22 cellular contexts compared by ENCODE assay signal in genomic region chr10:34480345-34480744, GRCh38.
DNase-seq lines count a peak whose midpoint lies in the region; ATAC-seq and TF ChIP-seq lines count a peak whose summit lies in the region.
"Had no signal": no experiment of that assay in that cellular context is flagged by ENCODE, and none has a peak within 500 bp of the region (broad histone marks: within the 10 kb centered on the region; RNA-seq: fewer than 3 reads in every experiment).

No MANE protein-coding gene starts in this region.

- H3K4me1 ChIP-seq in mucosa of rectum (ENCODE audit: control insufficient read depth in 2 of 2, insufficient read depth in 2 of 2, low read length in 2 of 2), result peaks cover 8 to 10% of the 10 kb centered on the region in 2 donors
- H3K4me1 ChIP-seq: HAP-1, SJCRH30 had no signal

- TF ChIP-seq CTCF in osteocyte (IDR thresholded peaks at IDR 0.05), result no peak

- H3K4me3 Mint-ChIP-seq in osteocyte (ENCODE audit: unreplicated experiment), result no peak overlapping the region
- H3K4me3 Mint-ChIP-seq: HFFc6 had no signal

- H3K4me1 Mint-ChIP-seq in osteocyte (ENCODE audit: unreplicated experiment), result peaks cover 32% of the 10 kb centered on the region

- H3K27ac Mint-ChIP-seq in osteocyte (ENCODE audit: unreplicated experiment), result no peak overlapping the region
- H3K27ac Mint-ChIP-seq: HFFc6 had no signal

- H3K27me3 Mint-ChIP-seq in osteocyte (ENCODE audit: unreplicated experiment), result no peaks in the 10 kb centered on the region

- no peaks in the 10 kb centered on the region for H3K36me3 Mint-ChIP-seq in osteocyte (ENCODE audit: unreplicated experiment)

- H3K4me3 ChIP-seq in mucosa of rectum (ENCODE audit: low read length in 2 of 2), result no peak overlapping the region
- H3K4me3 ChIP-seq: GM23248, HAP-1, PC-9, SJCRH30 had no signal

- ATAC-seq in esophagus mucosa, result peak; percentile 64
- ATAC-seq in GM21367 (IDR thresholded peaks at IDR 0.05; ENCODE audit: unreplicated experiment), result no peak

- no peaks in the 10 kb centered on the region for H3K36me3 ChIP-seq in mucosa of rectum (ENCODE audit: control insufficient read depth in 2 of 2, insufficient read depth in 2 of 2, low read length in 2 of 2)
- H3K36me3 ChIP-seq: HAP-1, SJCRH30 had no signal

- H3K9me3 Mint-ChIP-seq in osteocyte (ENCODE audit: unreplicated experiment), result no peaks in the 10 kb centered on the region
- H3K9me3 Mint-ChIP-seq: HFFc6 had no signal

- H3K27ac ChIP-seq in mucosa of rectum (ENCODE audit: low read depth in 2 of 2, low read length in 2 of 2), result peak overlapping the region; percentile 5 to 29
- H3K27ac ChIP-seq: 22Rv1, GM23248, PC-9, SJCRH30 had no signal

- H3K9me3 ChIP-seq in mucosa of rectum (ENCODE audit: control insufficient read depth in 2 of 2, low read length in 2 of 2), result no peaks in the 10 kb centered on the region
- H3K9me3 ChIP-seq: HAP-1, SJCRH30 had no signal

- H3K9ac ChIP-seq in mucosa of rectum (ENCODE audit: low read depth in 1 of 2, low read length in 2 of 2), result no peak overlapping the region
- H3K9ac ChIP-seq: GM23248 had no signal

- no peaks in the 10 kb centered on the region for H3K27me3 ChIP-seq in mucosa of rectum (ENCODE audit: control insufficient read depth in 2 of 2, insufficient read depth in 2 of 2, low read length in 2 of 2)
- H3K27me3 ChIP-seq: SJCRH30 had no signal

- DNase-seq in DMS53 (lab: John Stamatoyannopoulos, UW) (peak; percentile 7), DMS53 treated with DMSO at 0.1 percent for 48 hours (lab: John Stamatoyannopoulos, UW; ENCODE audit: unreplicated experiment) (no peak), NCI-H1417 treated with DMSO at 0.1 percent for 48 hours (lab: John Stamatoyannopoulos, UW) (no peak), osteocyte (ENCODE audit: extremely low spot score, unreplicated experiment) (no peak)
- DNase-seq: ACHN; DMS153; GM23248; HFFc6; KBM-7; NCI-H1105 treated with DMSO at 0.1 percent for 48 hours; NCI-H2029; NCI-H446; NCI-H524 treated with DMSO at 0.1 percent for 48 hours; NCI-H82; NK-92 treated with Interleukin-12 subunit alpha and Interleukin-12 subunit beta, amount 100 ng/mL, for 24 hours; PC-9; SJCRH30 had no signal
